9 cellular contexts compared by ENCODE assay signal in genomic region chr17:28944862-28945741, GRCh38. TPM values are rescaled to one million over a fixed set of nuclear protein-coding genes. Genes with fewer than 3 reads are reported as not detected.
A peak's percentile ranks its signal among the peaks of the same experiment; 100 is the strongest.
DNase-seq lines count a peak whose midpoint lies in the region; ATAC-seq lines count a peak whose summit lies in the region.
"Had no signal": no experiment of that assay in that cellular context is flagged by ENCODE, and none has a peak within 500 bp of the region (broad histone marks: within the 10 kb centered on the region; RNA-seq: fewer than 3 reads in every experiment).

No MANE protein-coding gene starts in this region.

- no peaks in the 10 kb centered on the region for H3K9me3 Mint-ChIP-seq in activated naive CD4-positive, alpha-beta T cell treated with anti-CD3 and anti-CD28 coated beads for 36 hours

- no peak for DNase-seq in activated naive CD4-positive, alpha-beta T cell treated with anti-CD3 and anti-CD28 coated beads for 36 hours
- no peak for DNase-seq in activated naive CD4-positive, alpha-beta T cell (lab: John Stamatoyannopoulos, UW)
- DNase-seq in T-helper 17 cell (no peak), fibroblast of peridontal ligament (ENCODE audit: extremely low read depth) (peak; percentile 65), superior temporal gyrus (ENCODE audit: extremely low spot score) (peak; percentile 64), DMS 273 (lab: John Stamatoyannopoulos, UW; ENCODE audit: unreplicated experiment) (no peak), NCI-H1092 (lab: John Stamatoyannopoulos, UW) (no peak)
- DNase-seq: NCI-H187 treated with DMSO at 0.1 percent for 48 hours had no signal

- H3K27ac Mint-ChIP-seq in activated naive CD4-positive, alpha-beta T cell treated with anti-CD3 and anti-CD28 coated beads for 36 hours, result peak overlapping the region; percentile 4
- H3K27ac Mint-ChIP-seq in T-helper 17 cell, result peak overlapping the region; percentile 98

- H3K4me1 Mint-ChIP-seq in activated naive CD4-positive, alpha-beta T cell treated with anti-CD3 and anti-CD28 coated beads for 36 hours (ENCODE audit: low read depth), result peaks cover 83% of the 10 kb centered on the region
- H3K4me1 Mint-ChIP-seq in T-helper 17 cell, result peaks cover 39% of the 10 kb centered on the region

- ATAC-seq in T-helper 17 cell (no peak), HG03039 (IDR thresholded peaks at IDR 0.05; ENCODE audit: unreplicated experiment) (no peak)

- intact Hi-C loops in activated naive CD4-positive, alpha-beta T cell treated with anti-CD3 and anti-CD28 coated beads for 36 hours (cut with micrococcal nuclease), result no loop called here

- CTCF ChIA-PET in activated naive CD4-positive, alpha-beta T cell treated with anti-CD3 and anti-CD28 coated beads for 36 hours (lab: Charles Lee), result interaction anchor here (1.5 to 6.0 kb wide), 5 partner anchors 8 to 218 kb away, joined by 5 to 39 read pairs (median 6); partner anchors contain the start of genes DHRS13, NEK8 and TLCD1

- H3K27me3 Mint-ChIP-seq in activated naive CD4-positive, alpha-beta T cell treated with anti-CD3 and anti-CD28 coated beads for 36 hours (ENCODE audit: low read depth), result no peaks in the 10 kb centered on the region
- no peaks in the 10 kb centered on the region for H3K27me3 Mint-ChIP-seq in T-helper 17 cell

- H3K36me3 Mint-ChIP-seq in activated naive CD4-positive, alpha-beta T cell treated with anti-CD3 and anti-CD28 coated beads for 36 hours (ENCODE audit: low read depth), result peaks cover 45% of the 10 kb centered on the region
- H3K36me3 Mint-ChIP-seq in T-helper 17 cell (ENCODE audit: low read depth), result no peaks in the 10 kb centered on the region

- no peak overlapping the region for H3K4me3 Mint-ChIP-seq in activated naive CD4-positive, alpha-beta T cell treated with anti-CD3 and anti-CD28 coated beads for 36 hours
- H3K4me3 Mint-ChIP-seq in T-helper 17 cell, result peak overlapping the region; percentile 50

- no peaks in the 10 kb centered on the region for H3K9me3 ChIP-seq in T-helper 17 cell (ENCODE audit: control insufficient read depth, low read length, poor library complexity, severe bottlenecking)

RNA-seq across cellular contexts. Expression of gene PHF12, which starts 6.2 kb away (rescaled TPM):
- total RNA-seq in activated naive CD4-positive, alpha-beta T cell treated with anti-CD3 and anti-CD28 coated beads for 36 hours, result 10 to 100 TPM; 52.8 to 56.7 TPM
- 100 to 1,000 TPM; 164 to 174 TPM for total RNA-seq in T-helper 17 cell

RNA-seq across cellular contexts. Expression of gene DHRS13, which starts 42.2 kb away (rescaled TPM):
- 10 to 100 TPM; 20.1 to 20.9 TPM for total RNA-seq in activated naive CD4-positive, alpha-beta T cell treated with anti-CD3 and anti-CD28 coated beads for 36 hours
- total RNA-seq in T-helper 17 cell, result 10 to 100 TPM; 21.0 TPM

RNA-seq across cellular contexts. Expression of gene FLOT2, which starts 47.6 kb away (rescaled TPM):
- 10 to 100 TPM; 66.0 to 71.5 TPM for total RNA-seq in activated naive CD4-positive, alpha-beta T cell treated with anti-CD3 and anti-CD28 coated beads for 36 hours
- total RNA-seq in T-helper 17 cell, result 100 to 1,000 TPM; 132 to 147 TPM

Comparison
In these comparisons a context has a peak if more than half of its experiments do, and no peak if none do; other contexts are left out.
1. DNase-seq: peak in fibroblast of peridontal ligament (single experiment) and superior temporal gyrus (single experiment); none in activated naive CD4-positive, alpha-beta T cell treated with anti-CD3 and anti-CD28 coated beads for 36 hours (single experiment), activated naive CD4-positive, alpha-beta T cell (0 of 4), T-helper 17 cell (0 of 3), DMS 273 (single experiment) and NCI-H1092 (single experiment).